Comparison of ENCODE assay signal across 18 cellular contexts in genomic region chr1:23817633-23818032, GRCh38. TPM values are rescaled to one million over a fixed set of nuclear protein-coding genes. Genes with fewer than 3 reads are reported as not detected.
DNase-seq lines count a peak whose midpoint lies in the region; ATAC-seq and TF ChIP-seq lines count a peak whose summit lies in the region.
"Had no signal": no experiment of that assay in that cellular context is flagged by ENCODE, and none has a peak within 500 bp of the region (broad histone marks: within the 10 kb centered on the region; RNA-seq: fewer than 3 reads in every experiment).

No MANE protein-coding gene starts in this region.

- no peak for TF ChIP-seq POLR2A in spleen (IDR thresholded peaks at IDR 0.05)

- H3K4me3 ChIP-seq in Loucy (ENCODE audit: low read length, poor library complexity, severe bottlenecking) (no peak overlapping the region), spleen (no peak overlapping the region), H7 (ENCODE audit: insufficient read depth, low read depth, low read length) (no peak overlapping the region)
- H3K4me3 ChIP-seq: BLaER1 had no signal

- peaks cover 12% of the 10 kb centered on the region for H3K4me1 Mint-ChIP-seq in stimulated activated effector memory CD8-positive, alpha-beta T cell treated with anti-CD3 and anti-CD28 coated beads, Interleukin-12 subunit alpha, Interleukin-12 subunit beta, amount 100 ng/mL, for 72 hours
- H3K4me1 Mint-ChIP-seq: CD4-positive, alpha-beta memory T cell; H9 had no signal

- H3K4me1 ChIP-seq in Loucy (ENCODE audit: insufficient read depth, low read length, poor library complexity, severe bottlenecking): peaks cover 16% of the 10 kb centered on the region
- H3K4me1 ChIP-seq in spleen: peaks cover 0 to under 1% (median 0%) of the 10 kb centered on the region in 6 donors
- H3K4me1 ChIP-seq: BLaER1 had no signal

- ATAC-seq in GM18861 (IDR thresholded peaks at IDR 0.05; ENCODE audit: unreplicated experiment) (peak; percentile 57), GM21447 (IDR thresholded peaks at IDR 0.05; ENCODE audit: unreplicated experiment) (peak; percentile 54)
- ATAC-seq in stimulated activated effector memory CD8-positive, alpha-beta T cell treated with anti-CD3 and anti-CD28 coated beads, Interleukin-12 subunit alpha, Interleukin-12 subunit beta, amount 100 ng/mL, for 72 hours: peak; percentile 39

- no peak overlapping the region for H2AFZ ChIP-seq in Loucy (ENCODE audit: low read length)

- H3K36me3 Mint-ChIP-seq in stimulated activated effector memory CD8-positive, alpha-beta T cell treated with anti-CD3 and anti-CD28 coated beads, Interleukin-12 subunit alpha, Interleukin-12 subunit beta, amount 100 ng/mL, for 72 hours: peaks cover 75% of the 10 kb centered on the region

- no peaks in the 10 kb centered on the region for H4K20me1 ChIP-seq in Loucy (ENCODE audit: insufficient read depth, low read length, poor library complexity, severe bottlenecking)
- H4K20me1 ChIP-seq: BLaER1 had no signal

- H3K4me2 ChIP-seq in Loucy (ENCODE audit: low read depth, low read length, poor library complexity, severe bottlenecking): no peak overlapping the region
- H3K4me2 ChIP-seq: BLaER1, KMS-11 had no signal

- H3K27ac ChIP-seq in spleen: no peak overlapping the region
- H3K27ac ChIP-seq: BLaER1, KMS-11 had no signal

- 80 to 93% (median 86%) methylated on average over 3 of the region's 3 CpGs for WGBS in spleen, 5 donors

- intact Hi-C loops in spleen (cut with DNase I; ENCODE audit: low total_unique reads): no loop called here

- TF ChIP-seq CTCF in Loucy (conservative IDR thresholded peaks at IDR 0.05; ENCODE audit: low read length) (no peak), spleen (IDR thresholded peaks at IDR 0.05 in 8 of 11, conservative IDR thresholded peaks at IDR 0.05 in 3 of 11) (no peak)

- H3K36me3 ChIP-seq in Loucy (ENCODE audit: insufficient read depth, low read length) (no peaks in the 10 kb centered on the region), spleen (peaks cover 0 to 77% (median 59%) of the 10 kb centered on the region in 6 donors), H7 (replicated peaks; ENCODE audit: control insufficient read depth, insufficient read depth, low read length) (peaks cover 2% of the 10 kb centered on the region)

- H3K27ac Mint-ChIP-seq in stimulated activated effector memory CD8-positive, alpha-beta T cell treated with anti-CD3 and anti-CD28 coated beads, Interleukin-12 subunit alpha, Interleukin-12 subunit beta, amount 100 ng/mL, for 72 hours: peak overlapping the region; percentile 7

- H3K4me3 Mint-ChIP-seq in stimulated activated effector memory CD8-positive, alpha-beta T cell treated with anti-CD3 and anti-CD28 coated beads, Interleukin-12 subunit alpha, Interleukin-12 subunit beta, amount 100 ng/mL, for 72 hours: no peak overlapping the region
- H3K4me3 Mint-ChIP-seq: CD14-positive monocyte, H9 had no signal

- peak overlapping the region; percentile 44 for H3K9ac ChIP-seq in Loucy (ENCODE audit: low read depth, low read length, poor library complexity, severe bottlenecking)
- H3K9ac ChIP-seq: BLaER1, KMS-11 had no signal

- H3K79me2 ChIP-seq in Loucy (ENCODE audit: insufficient read depth, low read length): no peaks in the 10 kb centered on the region

- H3K9me2 ChIP-seq in Loucy (replicated peaks; ENCODE audit: low read depth, low read length): no peaks in the 10 kb centered on the region

- H3K27me3 ChIP-seq in Loucy (ENCODE audit: insufficient read depth, low read length, poor library complexity, severe bottlenecking): no peaks in the 10 kb centered on the region
- H3K27me3 ChIP-seq in spleen (replicated peaks in 1 of 7): no peaks in the 10 kb centered on the region
- H3K27me3 ChIP-seq in H7 (ENCODE audit: control insufficient read depth, insufficient read depth, low read length): no peaks in the 10 kb centered on the region
- H3K27me3 ChIP-seq: BLaER1 had no signal

- no peaks in the 10 kb centered on the region for H3F3A ChIP-seq in Loucy (ENCODE audit: low read depth)

- H3K9me3 ChIP-seq in Loucy (ENCODE audit: insufficient read depth, low read depth, low read length): no peaks in the 10 kb centered on the region
- H3K9me3 ChIP-seq in spleen: no peaks in the 10 kb centered on the region
- H3K9me3 ChIP-seq: BLaER1 had no signal

- DNase-seq in stimulated activated effector memory CD8-positive, alpha-beta T cell treated with anti-CD3 and anti-CD28 coated beads, Interleukin-12 subunit alpha, Interleukin-12 subunit beta, amount 100 ng/mL, for 72 hours (ENCODE audit: low spot score in 2 of 2): no peak
- no peak for DNase-seq in kidney tubule cell (ENCODE audit: low spot score)
- no peak for DNase-seq in activated CD4-positive, CD25-positive, alpha-beta regulatory T cell treated with anti-CD3 and anti-CD28 coated beads, Interleukin-2, amount 50 U/mL, for 72 hours
- no peak for DNase-seq in spleen
- no peak for DNase-seq in H7
- DNase-seq: 8988T; Calu3; CD4-positive, alpha-beta memory T cell; DMS79 treated with DMSO at 0.1 percent for 48 hours; GF-D8; GOT3; H9 had no signal

- no peaks in the 10 kb centered on the region for H3K9me3 Mint-ChIP-seq in stimulated activated effector memory CD8-positive, alpha-beta T cell treated with anti-CD3 and anti-CD28 coated beads, Interleukin-12 subunit alpha, Interleukin-12 subunit beta, amount 100 ng/mL, for 72 hours
- H3K9me3 Mint-ChIP-seq: CD14-positive monocyte; CD4-positive, alpha-beta memory T cell; H9 had no signal

RNA-seq across cellular contexts. Expression of gene HMGCL, which starts 7.6 kb away (rescaled TPM):
- 10 to 100 TPM; 26.5 to 42.3 (median 35.5) TPM for total RNA-seq in spleen
- polyA plus RNA-seq in spleen: 10 to 100 TPM; 28.4 to 40.5 (median 32.6) TPM
- 35.8 and 53.1 TPM in 2 replicates for total RNA-seq in H7 (2014; rRNA removed; shearing (Covaris generic))

RNA-seq across cellular contexts. Expression of gene GALE, which starts 17.1 kb away (rescaled TPM):
- total RNA-seq in spleen: 10 to 100 TPM; 19.0 to 47.1 (median 35.1) TPM
- polyA plus RNA-seq in spleen: 10 to 100 TPM; 19.7 to 42.2 (median 23.8) TPM
- 72.0 and 103 TPM in 2 replicates for total RNA-seq in H7 (2014; rRNA removed; shearing (Covaris generic))

RNA-seq across cellular contexts. Expression of gene LYPLA2, which starts 26.7 kb away (rescaled TPM):
- total RNA-seq in spleen: 10 to 100 TPM; 46.9 to 58.8 (median 55.4) TPM
- polyA plus RNA-seq in spleen: 10 to 100 TPM; 54.5 to 87.5 (median 57.5) TPM
- total RNA-seq in H7 (2014; rRNA removed; shearing (Covaris generic)): 291 and 385 TPM in 2 replicates

RNA-seq across cellular contexts. Expression of gene PITHD1, which starts 39.4 kb away (rescaled TPM):
- 10 to 100 TPM; 43.9 to 68.5 (median 52.4) TPM for total RNA-seq in spleen
- polyA plus RNA-seq in spleen: 10 to 100 TPM; 48.3 to 65.3 (median 51.6) TPM
- 122 and 125 TPM in 2 replicates for total RNA-seq in H7 (2014; rRNA removed; shearing (Covaris generic))

RNA-seq across cellular contexts. Expression of gene FUCA1, which starts 50.5 kb away (rescaled TPM):
- 100 to 1,000 TPM in 1 of 7 donors, 10 to 100 TPM in 6; 51.9 to 106 (median 78.8) TPM for total RNA-seq in spleen
- polyA plus RNA-seq in spleen: 10 to 100 TPM; 36.3 to 62.6 (median 40.8) TPM
- 8.2 and 10.8 TPM in 2 replicates for total RNA-seq in H7 (2014; rRNA removed; shearing (Covaris generic))
